Comparison of ENCODE assay signal across 10 cellular contexts in the genomic region with DNA sequence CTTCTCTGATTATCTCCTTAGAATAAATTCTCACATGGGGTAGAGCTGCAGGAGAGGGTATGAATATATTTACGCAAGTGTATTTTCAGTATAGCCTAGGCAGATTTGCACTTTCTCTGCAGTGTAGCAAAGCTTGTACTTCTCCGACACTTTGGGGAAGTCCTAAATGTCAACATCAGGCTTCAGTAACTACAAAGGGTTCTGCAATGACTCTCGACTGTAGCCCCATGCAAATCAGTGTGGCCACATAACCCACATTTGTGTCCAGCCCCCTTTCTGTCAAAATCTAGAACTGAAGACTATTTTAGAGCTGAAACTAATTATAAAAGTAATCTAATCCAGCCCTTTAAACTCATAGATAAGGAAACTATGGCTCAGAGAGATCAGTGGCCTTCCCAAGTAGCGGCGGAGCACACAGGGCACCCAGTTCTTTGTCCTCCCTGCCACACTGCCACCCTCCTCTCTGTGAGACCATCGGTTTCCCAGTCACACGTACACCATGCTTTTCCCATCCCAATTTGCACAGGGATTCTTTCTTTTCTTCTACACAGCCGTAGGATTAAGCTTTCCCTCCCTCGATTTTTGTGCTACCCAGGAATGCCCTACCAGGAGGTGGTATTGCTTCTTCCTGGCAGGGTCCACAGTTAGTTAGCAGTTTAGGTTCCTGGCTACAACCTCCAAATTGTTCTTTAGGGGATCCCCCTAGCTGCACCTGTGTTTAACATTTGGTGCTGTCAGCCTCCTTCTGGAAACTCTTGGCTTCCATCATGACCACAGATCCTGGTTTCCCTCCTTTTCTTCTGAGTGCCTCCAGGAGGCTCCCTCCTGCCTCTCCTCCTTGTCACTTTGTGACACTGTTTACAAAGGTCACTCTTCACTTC. TPM values are rescaled to one million over a fixed set of nuclear protein-coding genes. Genes with fewer than 3 reads are reported as not detected.
DNase-seq lines count a peak whose midpoint lies in the region; ATAC-seq and TF ChIP-seq lines count a peak whose summit lies in the region.
"Had no signal": no experiment of that assay in that cellular context is flagged by ENCODE, and none has a peak within 500 bp of the region (broad histone marks: within the 10 kb centered on the region; RNA-seq: fewer than 3 reads in every experiment).

No MANE protein-coding gene starts in this region.

- POLR2A ChIA-PET in CD8-positive, alpha-beta T cell (lab: Charles Lee), result no interaction called here

- H2BK5ac ChIP-seq in trophoblast cell (ENCODE audit: low read depth, low read length, poor library complexity), result no peak overlapping the region

- H2BK120ac ChIP-seq in trophoblast cell (ENCODE audit: insufficient read depth, low read length, poor library complexity), result no peak overlapping the region

- H3K4me3 ChIP-seq in trophoblast cell (ENCODE audit: low read depth, low read length), result no peak overlapping the region
- H3K4me3 ChIP-seq in CD8-positive, alpha-beta T cell (ENCODE audit: low read depth, low read length), result no peak overlapping the region
- H3K4me3 ChIP-seq: A549 had no signal

- H3K23ac ChIP-seq in trophoblast cell (ENCODE audit: low read length), result no peak overlapping the region

- TF ChIP-seq CTCF in CD8-positive, alpha-beta T cell (IDR thresholded peaks at IDR 0.05), result no peak

- no peaks in the 10 kb centered on the region for H3K79me2 ChIP-seq in trophoblast cell (ENCODE audit: control insufficient read depth, insufficient read depth, low read length, poor library complexity)

- H3K27me3 ChIP-seq in trophoblast cell (ENCODE audit: insufficient read depth, low read length), result no peaks in the 10 kb centered on the region
- no peaks in the 10 kb centered on the region for H3K27me3 ChIP-seq in CD8-positive, alpha-beta T cell (ENCODE audit: insufficient read depth, low read length)

- H3K9ac ChIP-seq in trophoblast cell (ENCODE audit: low read length), result no peak overlapping the region

- no peak overlapping the region for H3K27ac ChIP-seq in trophoblast cell (ENCODE audit: low read depth, low read length)
- no peak overlapping the region for H3K27ac ChIP-seq in CD8-positive, alpha-beta T cell (ENCODE audit: low read depth, low read length)
- H3K27ac ChIP-seq: A549 had no signal

- no peaks in the 10 kb centered on the region for H3K9me3 Mint-ChIP-seq in CD8-positive, alpha-beta T cell

- H3K4me1 Mint-ChIP-seq in CD8-positive, alpha-beta T cell (ENCODE audit: low read depth), result no peaks in the 10 kb centered on the region

- H3K36me3 ChIP-seq in trophoblast cell (ENCODE audit: control insufficient read depth in 1 of 2, insufficient read depth in 2 of 2, low read length in 2 of 2), result no peaks in the 10 kb centered on the region
- H3K36me3 ChIP-seq in CD8-positive, alpha-beta T cell (ENCODE audit: insufficient read depth, low read length), result no peaks in the 10 kb centered on the region

- no peak overlapping the region for H3K27ac Mint-ChIP-seq in CD8-positive, alpha-beta T cell

- no peak overlapping the region for H3K14ac ChIP-seq in trophoblast cell (ENCODE audit: low read length)

- H3K79me1 ChIP-seq in trophoblast cell (ENCODE audit: low read length), result no peaks in the 10 kb centered on the region

- no peak overlapping the region for H2BK12ac ChIP-seq in trophoblast cell (ENCODE audit: low read length)

- DNase-seq in activated CD4-positive, CD25-positive, alpha-beta regulatory T cell (lab: John Stamatoyannopoulos, UW), result no peak
- DNase-seq in MV-4-11 (lab: John Stamatoyannopoulos, UW), result peak; percentile 92
- peak; percentile 11 to 36 for DNase-seq in trophoblast cell
- no peak for DNase-seq in HuH-7 (ENCODE audit: low spot score)
- DNase-seq in kidney glomerular epithelial cell (lab: John Stamatoyannopoulos, UW), result no peak
- DNase-seq in CD8-positive, alpha-beta T cell, result no peak

- H3K4ac ChIP-seq in trophoblast cell (ENCODE audit: low read depth, low read length), result no peak overlapping the region

- H2AFZ ChIP-seq in trophoblast cell (ENCODE audit: insufficient read depth, low read length, poor library complexity), result no peak overlapping the region

- no peak overlapping the region for H3K4me3 Mint-ChIP-seq in CD8-positive, alpha-beta T cell

- no peak overlapping the region for H2AK5ac ChIP-seq in trophoblast cell (ENCODE audit: low read length)

- H3K4me2 ChIP-seq in trophoblast cell (ENCODE audit: low read length), result no peak overlapping the region
- H3K4me2 ChIP-seq: A549 had no signal

- CTCF ChIA-PET in CD8-positive, alpha-beta T cell (lab: Charles Lee), result no interaction called here

- H3K36me3 Mint-ChIP-seq in CD8-positive, alpha-beta T cell, result no peaks in the 10 kb centered on the region

- H3K4me1 ChIP-seq in trophoblast cell (ENCODE audit: control insufficient read depth in 1 of 2, insufficient read depth in 2 of 2, low read length in 2 of 2), result peaks cover 0 to 2% of the 10 kb centered on the region in 2 experiments
- no peaks in the 10 kb centered on the region for H3K4me1 ChIP-seq in CD8-positive, alpha-beta T cell (ENCODE audit: insufficient read depth, low read length)
- H3K4me1 ChIP-seq: A549 had no signal

- no peak overlapping the region for H4K8ac ChIP-seq in trophoblast cell (ENCODE audit: low read depth, low read length)

- no peak overlapping the region for H4K91ac ChIP-seq in trophoblast cell (ENCODE audit: low read depth, low read length)

- intact Hi-C loops in CD8-positive, alpha-beta T cell (cut with DNase I, micrococcal nuclease), result no loop called here

- ATAC-seq in activated CD4-positive, CD25-positive, alpha-beta regulatory T cell treated with anti-CD3 and anti-CD28 coated beads, Interleukin-2, amount 50 U/mL, for 24 hours, result peak; percentile 69 to 84
- peak; percentile 99 for ATAC-seq in HG02642 (IDR thresholded peaks at IDR 0.05; ENCODE audit: poor library complexity, unreplicated experiment)
- no peak for ATAC-seq in CD8-positive, alpha-beta T cell
- ATAC-seq: A549 had no signal

- no peak overlapping the region for H3K18ac ChIP-seq in trophoblast cell (ENCODE audit: low read length)

- no peak overlapping the region for H4K12ac ChIP-seq in trophoblast cell (ENCODE audit: low read depth, low read length)

- WGBS in trophoblast cell (ENCODE audit: extremely low coverage, insufficient coverage, insufficient read length), result no CpG with 5 or more reads among the region's 9 CpGs

- no peaks in the 10 kb centered on the region for H3K9me3 ChIP-seq in trophoblast cell (ENCODE audit: insufficient read depth, low read depth, low read length)
- H3K9me3 ChIP-seq in CD8-positive, alpha-beta T cell (ENCODE audit: low read length), result no peaks in the 10 kb centered on the region
- H3K9me3 ChIP-seq: A549 had no signal

- H3K27me3 Mint-ChIP-seq in CD8-positive, alpha-beta T cell (ENCODE audit: low read depth), result peaks cover 7% of the 10 kb centered on the region

RNA-seq across cellular contexts. Expression of gene MRAS, which starts 22.9 kb away (rescaled TPM):
- 22.2 and 22.6 TPM in 2 replicates for polyA plus RNA-seq in trophoblast cell (2013)
- total RNA-seq in CD8-positive, alpha-beta T cell, result not detected

RNA-seq across cellular contexts. Expression of gene NME9, which starts 41.7 kb away (rescaled TPM):
- 0.15 and 0.25 TPM in 2 replicates for polyA plus RNA-seq in trophoblast cell (2013)
- total RNA-seq in CD8-positive, alpha-beta T cell, result 1 to 10 TPM in 1 of 2 experiments, not detected in 1; 1.2 TPM
- total RNA-seq: endothelial cell of umbilical vein had no signal

Comparison
In these comparisons a context has a peak if more than half of its experiments do, and no peak if none do; other contexts are left out.
1. DNase-seq: peak in MV-4-11 (single experiment) and trophoblast cell (2 of 2); none in activated CD4-positive, CD25-positive, alpha-beta regulatory T cell (0 of 4), HuH-7 (single experiment), kidney glomerular epithelial cell (single experiment) and CD8-positive, alpha-beta T cell (0 of 7).